Comparison of ENCODE assay signal across 25 cellular contexts in the genomic region with DNA sequence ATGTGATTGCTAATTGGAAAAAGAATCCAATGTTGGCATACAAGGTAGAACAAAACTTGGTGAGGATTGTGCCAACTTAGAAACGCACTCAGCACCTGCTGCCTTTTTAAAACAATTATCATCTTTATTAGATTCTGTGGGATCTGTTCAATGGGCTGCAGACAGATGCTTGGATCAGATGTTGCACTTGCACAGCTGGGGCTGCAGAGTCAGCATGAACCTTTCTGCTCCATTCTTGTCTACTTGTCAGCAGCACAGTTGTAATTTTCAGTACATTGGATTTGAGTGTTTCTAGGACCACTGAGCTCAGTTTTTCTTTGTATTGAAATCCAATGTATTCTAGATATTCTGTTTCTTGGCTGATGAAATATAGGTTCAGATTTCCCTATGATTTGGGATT.
"Had no signal": no experiment of that assay in that cellular context is flagged by ENCODE, and none has a peak within 500 bp of the region (broad histone marks: within the 10 kb centered on the region; RNA-seq: fewer than 3 reads in every experiment).

No MANE protein-coding gene starts in this region.

- H3K36me3 Mint-ChIP-seq: naive B cell, natural killer cell had no signal

- DNase-seq: hippocampal formation; left colon; left lung; mesendoderm; naive B cell; natural killer cell; nephron progenitor cell; ovary; right lobe of liver; stimulated activated CD4-positive, alpha-beta T cell treated with anti-CD3 and anti-CD28 coated beads, Interleukin-1b, Interleukin-23, amount 100 ng/mL, for 48 hours; stimulated activated CD4-positive, alpha-beta T cell treated with anti-CD3 and anti-CD28 coated beads, Interleukin-2, amount 100 ng/mL, for 48 hours; stimulated activated CD4-positive, alpha-beta T cell treated with anti-CD3 and anti-CD28 coated beads, Interleukin-4, amount 100 ng/mL, for 4 hours; stimulated activated CD8-positive, alpha-beta memory T cell treated with anti-CD3 and anti-CD28 coated beads, Interleukin-4, amount 100 ng/mL, for 48 hours; stimulated activated naive CD4-positive, alpha-beta T cell; tibial artery; trophoblast cell; upper lobe of right lung had no signal

- H3K4me2 ChIP-seq: smooth muscle cell had no signal

- H3K27ac Mint-ChIP-seq: naive B cell; natural killer cell; nephron progenitor cell; progenitor cell of endocrine pancreas; stimulated activated naive CD8-positive, alpha-beta T cell treated with anti-CD3 and anti-CD28 coated beads, Interleukin-15, Interleukin-2, amounts not matched to agents 100 ng/mL and 50 ng/mL, for 24 hours had no signal

- H3K4me3 Mint-ChIP-seq: mesothelial cell of epicardium; naive B cell; natural killer cell; nephron progenitor cell; stimulated activated naive CD8-positive, alpha-beta T cell treated with anti-CD3 and anti-CD28 coated beads, Interleukin-15, Interleukin-2, amounts not matched to agents 100 ng/mL and 50 ng/mL, for 24 hours had no signal

- H3K4me1 ChIP-seq: left lung, right atrium auricular region, right lobe of liver, suprapubic skin, tibial artery, upper lobe of right lung had no signal

- H3K4me3 ChIP-seq: left lung, lung, ovary, right atrium auricular region, right lobe of liver, smooth muscle cell, suprapubic skin, thoracic aorta, tibial artery, upper lobe of right lung had no signal

- H3K27me3 Mint-ChIP-seq: progenitor cell of endocrine pancreas; stimulated activated naive CD8-positive, alpha-beta T cell treated with anti-CD3 and anti-CD28 coated beads, Interleukin-15, Interleukin-2, amounts not matched to agents 100 ng/mL and 50 ng/mL, for 24 hours had no signal

- H3K36me3 ChIP-seq: left lung, ovary, right atrium auricular region, right lobe of liver, suprapubic skin, thoracic aorta, tibial artery, upper lobe of right lung had no signal

- H3K9me3 ChIP-seq: left lung, ovary, right atrium auricular region, right lobe of liver, thoracic aorta, tibial artery, upper lobe of right lung had no signal

- H3K4me1 Mint-ChIP-seq: naive B cell, natural killer cell, nephron progenitor cell had no signal

- H3K27ac ChIP-seq: left lung, ovary, right atrium auricular region, right lobe of liver, suprapubic skin, thoracic aorta, tibial artery, upper lobe of right lung had no signal

- ATAC-seq: left colon, left lung, natural killer cell, right lobe of liver, upper lobe of right lung had no signal

- H3K27me3 ChIP-seq: left lung, ovary, right atrium auricular region, right lobe of liver, suprapubic skin, tibial artery, upper lobe of right lung had no signal
